8 cellular contexts compared by ENCODE assay signal in the genomic region with DNA sequence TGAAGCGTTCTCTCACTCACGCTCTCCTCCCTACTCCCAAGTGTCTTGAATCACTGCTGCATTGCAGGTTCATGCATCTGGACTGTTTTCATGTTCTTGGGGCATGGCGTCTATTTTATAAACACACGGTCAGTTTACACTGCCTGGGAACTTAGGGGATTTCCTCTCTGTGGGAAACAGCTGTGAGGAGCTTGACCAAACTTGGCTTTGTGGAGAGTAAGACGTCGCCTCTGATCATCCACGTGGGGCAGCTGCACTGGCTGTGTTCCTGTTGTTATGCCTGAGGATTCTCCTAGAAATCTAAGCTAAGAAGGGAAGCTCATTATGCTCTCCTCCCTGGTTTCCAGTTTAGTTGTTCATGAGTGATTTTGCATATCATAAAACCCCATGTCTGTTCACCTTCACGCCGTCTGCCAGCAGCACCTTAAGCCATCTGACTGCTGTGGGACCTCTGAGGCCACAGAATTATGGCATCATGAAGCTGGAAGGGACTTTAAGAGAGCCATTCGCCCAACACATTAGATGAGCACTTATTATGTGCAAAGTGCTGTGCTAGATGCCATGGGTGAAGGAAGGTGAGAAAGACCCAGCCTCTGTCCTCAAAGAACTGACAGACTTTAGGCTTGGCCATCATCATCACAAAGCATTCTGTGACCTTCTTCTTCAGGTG. TPM values are rescaled to one million over a fixed set of nuclear protein-coding genes. Genes with fewer than 3 reads are reported as not detected.
A peak's percentile ranks its signal among the peaks of the same experiment; 100 is the strongest.
DNase-seq lines count a peak whose midpoint lies in the region; ATAC-seq and TF ChIP-seq lines count a peak whose summit lies in the region.

No MANE protein-coding gene starts in this region.

- H3K27ac ChIP-seq in duodenal mucosa (ENCODE audit: low read depth, low read length) (peak overlapping the region; percentile 36), parathyroid adenoma (peak overlapping the region; percentile 97)

- H3K4me2 ChIP-seq in parathyroid adenoma (ENCODE audit: low read length), result peak overlapping the region; percentile 72

- no peak for TF ChIP-seq CTCF in AG10803 (conservative IDR thresholded peaks at IDR 0.05; ENCODE audit: low read length)
- no peak for TF ChIP-seq CTCF in parathyroid adenoma (IDR thresholded peaks at IDR 0.05)

- H3K27me3 ChIP-seq in duodenal mucosa (ENCODE audit: control insufficient read depth in 1 of 2, insufficient read depth in 2 of 2, low read length in 2 of 2) (no peaks in the 10 kb centered on the region), parathyroid adenoma (ENCODE audit: control insufficient read depth, insufficient read depth, low read length) (no peaks in the 10 kb centered on the region)

- peak; percentile 31 for DNase-seq in AG10803 (ENCODE audit: low read depth)
- no peak for DNase-seq in G401 (ENCODE audit: low spot score)
- DNase-seq in NCI-H345 (lab: John Stamatoyannopoulos, UW), result no peak
- no peak for DNase-seq in activated effector memory CD4-positive, alpha-beta T cell treated with anti-CD3 and anti-CD28 coated beads, Interleukin-2, amount 50 U/mL, for 16 hours

- H3K36me3 ChIP-seq in duodenal mucosa (ENCODE audit: control insufficient read depth in 1 of 2, insufficient read depth in 2 of 2, low read length in 2 of 2) (no peaks in the 10 kb centered on the region), parathyroid adenoma (ENCODE audit: control insufficient read depth, insufficient read depth, low read length) (no peaks in the 10 kb centered on the region)

- no peaks in the 10 kb centered on the region for H3K9me3 ChIP-seq in duodenal mucosa (ENCODE audit: control insufficient read depth in 1 of 2, low read length in 2 of 2)
- H3K9me3 ChIP-seq in parathyroid adenoma (ENCODE audit: control insufficient read depth, low read length), result no peaks in the 10 kb centered on the region

- H2AFZ ChIP-seq in parathyroid adenoma, result no peak overlapping the region

- in situ Hi-C loops in G401 (cut with HindIII; ENCODE audit: low sequenced_read_pairs), result no loop called here

- H3K4me1 ChIP-seq in duodenal mucosa (ENCODE audit: control insufficient read depth in 1 of 2, insufficient read depth in 2 of 2, low read length in 2 of 2) (peaks cover 28 to 44% of the 10 kb centered on the region in 2 donors), parathyroid adenoma (peaks cover 41% of the 10 kb centered on the region)

- H3K79me2 ChIP-seq in parathyroid adenoma, result no peaks in the 10 kb centered on the region

- ATAC-seq in GM19397 (IDR thresholded peaks at IDR 0.05; ENCODE audit: unreplicated experiment) (peak; percentile 24), HG03469 (IDR thresholded peaks at IDR 0.05; ENCODE audit: unreplicated experiment) (peak; percentile 24)

- H3K4me3 ChIP-seq in AG10803 (ENCODE audit: low read length) (no peak overlapping the region), duodenal mucosa (ENCODE audit: low read depth in 1 of 2, low read length in 2 of 2) (peak overlapping the region in 1 of 2 donors; percentile 16), parathyroid adenoma (ENCODE audit: low read depth, low read length) (peak overlapping the region; percentile 27)

- H3K9ac ChIP-seq in duodenal mucosa (ENCODE audit: low read depth in 1 of 2, low read length in 2 of 2) (no peak overlapping the region), parathyroid adenoma (no peak overlapping the region)

RNA-seq across cellular contexts. Expression of a gene that starts 38.8 kb away (rescaled TPM):
- 7.0 and 28.4 TPM in 2 replicates for total RNA-seq in G401 (2014; rRNA removed; shearing (Covaris generic))
